10 cellular contexts compared by ENCODE assay signal in the genomic region with DNA sequence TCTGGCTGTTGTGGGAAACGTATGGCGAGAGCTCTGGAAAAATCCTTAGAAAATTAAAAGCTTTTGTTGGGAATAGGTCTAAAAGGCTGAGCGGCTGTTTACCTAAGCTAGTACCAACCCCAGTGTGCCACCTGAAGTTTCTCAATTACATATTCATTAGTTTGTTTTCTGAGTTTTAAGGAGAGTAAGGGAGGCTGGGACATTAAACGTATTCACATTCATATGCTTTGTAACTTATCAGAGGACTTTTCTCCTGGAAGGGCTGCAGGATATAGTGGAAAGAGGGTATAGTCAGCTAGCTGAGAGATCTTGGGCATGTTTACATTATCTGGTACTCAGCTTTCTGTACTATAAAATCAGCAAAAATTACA.
A peak's percentile ranks its signal among the peaks of the same experiment; 100 is the strongest.
DNase-seq lines count a peak whose midpoint lies in the region; TF ChIP-seq lines count a peak whose summit lies in the region.
"Had no signal": no experiment of that assay in that cellular context is flagged by ENCODE, and none has a peak within 500 bp of the region (broad histone marks: within the 10 kb centered on the region; RNA-seq: fewer than 3 reads in every experiment).

No MANE protein-coding gene starts in this region.

- H3K4me3 ChIP-seq in SK-N-MC (peak overlapping the region; percentile 89), fibroblast of pulmonary artery (replicated peaks; ENCODE audit: low read depth, low read length) (peak overlapping the region; percentile 82), parathyroid adenoma (ENCODE audit: low read depth, low read length) (peak overlapping the region; percentile 65)

- DNase-seq in ELR (ENCODE audit: low read depth): peak; percentile 40
- DNase-seq in SK-N-MC (ENCODE audit: low read depth, low spot score): no peak
- no peak for DNase-seq in fibroblast of pulmonary artery (ENCODE audit: low read depth)
- no peak for DNase-seq in GM20000 (ENCODE audit: low spot score)
- no peak for DNase-seq in cortex of kidney (lab: John Stamatoyannopoulos, UW)
- DNase-seq in NCI-H2227 treated with DMSO at 0.1 percent for 48 hours (lab: John Stamatoyannopoulos, UW): no peak
- DNase-seq in islet precursor cell: no peak
- DNase-seq: activated naive CD4-positive, alpha-beta T cell treated with anti-CD3 and anti-CD28 coated beads, Interleukin-2, amount 10 ng/mL, durations not matched to agents 7 days and 5 days; NCI-H1930 had no signal

- H3K9ac ChIP-seq in SK-N-MC (ENCODE audit: insufficient read length): peak overlapping the region; percentile 80
- H3K9ac ChIP-seq in parathyroid adenoma: no peak overlapping the region

- TF ChIP-seq CTCF in fibroblast of pulmonary artery (IDR thresholded peaks at IDR 0.05; ENCODE audit: low read length, missing control alignments) (no peak), parathyroid adenoma (IDR thresholded peaks at IDR 0.05) (no peak), GM20000 (IDR thresholded peaks at IDR 0.05; ENCODE audit: extremely low read depth, missing control alignments) (no peak)

- peak overlapping the region; percentile 87 for H2AFZ ChIP-seq in parathyroid adenoma

- H3K9me3 ChIP-seq in SK-N-MC (ENCODE audit: low read depth, low read length): no peaks in the 10 kb centered on the region
- no peaks in the 10 kb centered on the region for H3K9me3 ChIP-seq in parathyroid adenoma (ENCODE audit: control insufficient read depth, low read length)

- peaks cover 9% of the 10 kb centered on the region for H3K79me2 ChIP-seq in parathyroid adenoma

- H3K36me3 ChIP-seq in SK-N-MC (ENCODE audit: insufficient read depth, low read length): no peaks in the 10 kb centered on the region; the same call in 1 of the 2 replicates
- H3K36me3 ChIP-seq in parathyroid adenoma (ENCODE audit: control insufficient read depth, insufficient read depth, low read length): no peaks in the 10 kb centered on the region

- H3K27ac ChIP-seq in SK-N-MC (peak overlapping the region; percentile 82), parathyroid adenoma (peak overlapping the region; percentile 93)

- H3K4me1 ChIP-seq in parathyroid adenoma: peaks cover 11% of the 10 kb centered on the region

- peak overlapping the region; percentile 91 for H3K4me2 ChIP-seq in parathyroid adenoma (ENCODE audit: low read length)

- H3K27me3 ChIP-seq in parathyroid adenoma (ENCODE audit: control insufficient read depth, insufficient read depth, low read length): no peaks in the 10 kb centered on the region
